Comparison of ENCODE assay signal across 21 cellular contexts in the genomic region with DNA sequence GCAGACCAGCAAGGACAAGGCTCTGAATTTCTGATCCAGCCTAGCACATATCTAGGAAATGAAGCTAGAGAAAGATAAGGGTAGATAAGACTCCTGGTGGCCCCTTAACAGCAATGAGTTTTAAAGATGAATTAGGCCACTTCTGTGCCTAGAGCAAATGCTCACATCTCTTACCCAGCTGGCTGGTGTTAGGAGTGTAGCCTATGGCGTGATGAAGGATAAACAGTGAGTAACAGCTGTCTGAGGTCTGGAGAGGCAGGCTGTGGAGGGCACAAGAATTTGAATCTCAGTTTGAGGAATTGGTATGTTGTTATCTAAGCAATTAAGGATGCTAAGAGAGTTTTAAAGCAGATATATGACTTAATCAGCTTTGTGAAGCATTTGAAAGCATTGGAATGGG.
A peak's percentile ranks its signal among the peaks of the same experiment; 100 is the strongest.
DNase-seq lines count a peak whose midpoint lies in the region; ATAC-seq, FAIRE-seq and TF ChIP-seq lines count a peak whose summit lies in the region.
"Had no signal": no experiment of that assay in that cellular context is flagged by ENCODE, and none has a peak within 500 bp of the region (broad histone marks: within the 10 kb centered on the region; RNA-seq: fewer than 3 reads in every experiment).

No MANE protein-coding gene starts in this region.

- peaks cover 2% of the 10 kb centered on the region for H3K27me3 Mint-ChIP-seq in neural progenitor cell (ENCODE audit: insufficient read depth, low read depth)

- H3F3A ChIP-seq in neural progenitor cell (ENCODE audit: low read depth) (no peaks in the 10 kb centered on the region), MM.1S (ENCODE audit: insufficient read depth, low read length) (no peaks in the 10 kb centered on the region)

- dilution Hi-C loops in keratinocyte (cut with MboI; ENCODE audit: extremely low pct_ligation_motif_present, low sequenced_read_pairs), result no loop called here

- H3K4me1 Mint-ChIP-seq in neural progenitor cell, result peaks cover 2% of the 10 kb centered on the region

- no peak overlapping the region for H2AFZ ChIP-seq in keratinocyte (ENCODE audit: control insufficient read depth, low read length)
- no peak overlapping the region for H2AFZ ChIP-seq in neural progenitor cell (replicated peaks)
- no peak overlapping the region for H2AFZ ChIP-seq in MM.1S (ENCODE audit: low read length)
- H2AFZ ChIP-seq: GM23338 had no signal

- no peak for DNase-seq in AG04450 (ENCODE audit: low read depth, low spot score)
- peak; percentile 84 for DNase-seq in HCEC 1CT
- peak; percentile 67 for DNase-seq in astrocyte of the hippocampus (ENCODE audit: low read depth, low spot score)
- no peak for DNase-seq in keratinocyte (ENCODE audit: low read depth, low spot score)
- no peak for DNase-seq in neural progenitor cell (ENCODE audit: low spot score)
- no peak for DNase-seq in GDM1 (lab: John Stamatoyannopoulos, UW)
- no peak for DNase-seq in MM.1S
- DNase-seq: activated CD8-positive, alpha-beta T cell treated with anti-CD3 and anti-CD28 coated beads, Interleukin-2, amount 10 ng/mL, durations not matched to agents 7 days and 5 days; activated effector memory CD4-positive, alpha-beta T cell treated with Interleukin-2 at 50 U/mL for 16 hours; MV-4-11; SK-N-SH; stimulated activated CD4-positive, alpha-beta T cell treated with anti-CD3 and anti-CD28 coated beads, Interleukin-2, amount 100 ng/mL, for 48 hours; thyroid gland had no signal

- no peaks in the 10 kb centered on the region for H3K79me2 ChIP-seq in keratinocyte (ENCODE audit: control insufficient read depth, insufficient read depth, low read length)
- H3K79me2 ChIP-seq in neural progenitor cell (ENCODE audit: low read depth), result no peaks in the 10 kb centered on the region
- H3K79me2 ChIP-seq in MM.1S (ENCODE audit: low read length), result no peaks in the 10 kb centered on the region

- H3K27me3 ChIP-seq in AG04450 (ENCODE audit: control insufficient read depth, insufficient read depth, low read length), result no peaks in the 10 kb centered on the region
- H3K27me3 ChIP-seq in keratinocyte (ENCODE audit: control insufficient read depth, extremely low read depth, insufficient read depth, low read length), result no peaks in the 10 kb centered on the region
- H3K27me3 ChIP-seq in neural progenitor cell, result no peaks in the 10 kb centered on the region
- H3K27me3 ChIP-seq in MM.1S (replicated peaks; ENCODE audit: insufficient read depth, low read length), result no peaks in the 10 kb centered on the region
- H3K27me3 ChIP-seq: ascending aorta, neutrophil, thyroid gland had no signal

- H3K4me2 ChIP-seq in keratinocyte (ENCODE audit: control insufficient read depth, extremely low read depth, insufficient read depth, low read depth, low read length) (no peak overlapping the region), neural progenitor cell (no peak overlapping the region), MM.1S (ENCODE audit: low read depth, low read length) (no peak overlapping the region)
- H3K4me2 ChIP-seq: GM23338, SK-N-SH had no signal

- H3K36me3 ChIP-seq in keratinocyte (ENCODE audit: control insufficient read depth in 2 of 2, extremely low read depth in 1 of 2, insufficient read depth in 2 of 2, low read length in 2 of 2) (no peaks in the 10 kb centered on the region), neural progenitor cell (no peaks in the 10 kb centered on the region), MM.1S (replicated peaks; ENCODE audit: insufficient read depth, low read length) (no peaks in the 10 kb centered on the region)
- H3K36me3 ChIP-seq: ascending aorta, neutrophil, thyroid gland had no signal

- H3K4me3 ChIP-seq in AG04450 (ENCODE audit: low read depth, low read length), result no peak overlapping the region
- H3K4me3 ChIP-seq in keratinocyte (ENCODE audit: control insufficient read depth in 2 of 3, extremely low read depth in 1 of 3, insufficient read depth in 2 of 3, low read depth in 1 of 3, low read length in 3 of 3), result no peak overlapping the region
- no peak overlapping the region for H3K4me3 ChIP-seq in neural progenitor cell
- H3K4me3 ChIP-seq in MM.1S (ENCODE audit: low read length), result no peak overlapping the region
- H3K4me3 ChIP-seq: ascending aorta, GM23338, lung, thyroid gland had no signal

- CTCF ChIA-PET in AG04450 (lab: Charles Lee), result interaction anchor here (0.6 to 1.4 kb wide), 2 partner anchors 162 to 167 kb away, joined by 3 to 5 read pairs; a partner anchor contains a TSS

- H3K4me3 Mint-ChIP-seq in neural progenitor cell, result no peak overlapping the region
- H3K4me3 Mint-ChIP-seq: activated CD8-positive, alpha-beta T cell treated with anti-CD3 and anti-CD28 coated beads, Interleukin-2, amount 10 ng/mL, durations not matched to agents 7 days and 5 days; GM23338 had no signal

- peaks cover 13% of the 10 kb centered on the region for H3K9me3 Mint-ChIP-seq in neural progenitor cell

- TF ChIP-seq CTCF in AG04450 (IDR thresholded peaks at IDR 0.05; ENCODE audit: low read depth, low read length) (no peak), keratinocyte (optimal IDR thresholded peaks at IDR 0.05 in 1 of 3, IDR thresholded peaks at IDR 0.05 in 1 of 3, conservative IDR thresholded peaks at IDR 0.05 in 1 of 3; ENCODE audit: extremely low read depth in 1 of 3, insufficient read depth in 2 of 3, low read length in 3 of 3) (no peak), neural progenitor cell (IDR thresholded peaks at IDR 0.05) (no peak), MM.1S (IDR thresholded peaks at IDR 0.05; ENCODE audit: low read length) (no peak)

- no peak for ATAC-seq in HG03521 (IDR thresholded peaks at IDR 0.05; ENCODE audit: unreplicated experiment)
- ATAC-seq: activated CD8-positive, alpha-beta T cell treated with anti-CD3 and anti-CD28 coated beads, Interleukin-2, amount 10 ng/mL, durations not matched to agents 7 days and 5 days; GM23338; HepG2; sciatic nerve had no signal

- H3K36me3 Mint-ChIP-seq in neural progenitor cell, result peaks cover 16% of the 10 kb centered on the region

- H3K27ac ChIP-seq in AG04450 (ENCODE audit: low read depth, low read length), result peak overlapping the region; percentile 12
- H3K27ac ChIP-seq in keratinocyte (ENCODE audit: control insufficient read depth, insufficient read depth, low read length), result no peak overlapping the region
- H3K27ac ChIP-seq in neural progenitor cell, result no peak overlapping the region
- H3K27ac ChIP-seq in MM.1S (ENCODE audit: low read length), result no peak overlapping the region
- H3K27ac ChIP-seq: ascending aorta, neutrophil, thyroid gland had no signal

- H3K9me1 ChIP-seq in keratinocyte (ENCODE audit: control insufficient read depth, extremely low read depth, insufficient read depth, low read length), result no peaks in the 10 kb centered on the region

- POLR2A ChIA-PET in AG04450 (lab: Yijun Ruan, JAX), result interaction anchor here (0.9 to 1.0 kb wide), 2 partner anchors 15 to 88 kb away, joined by 3 read pairs; no protein-coding TSS in a partner anchor

- H3K27ac Mint-ChIP-seq in neural progenitor cell, result no peak overlapping the region
- H3K27ac Mint-ChIP-seq: activated CD8-positive, alpha-beta T cell treated with anti-CD3 and anti-CD28 coated beads, Interleukin-2, amount 10 ng/mL, durations not matched to agents 7 days and 5 days; GM23338 had no signal

- H3K9me3 ChIP-seq in AG04450 (ENCODE audit: control insufficient read depth, insufficient read depth, low read length), result peaks cover 2% of the 10 kb centered on the region; the same call in 1 of the 2 replicates
- no peaks in the 10 kb centered on the region for H3K9me3 ChIP-seq in keratinocyte (ENCODE audit: control insufficient read depth, low read depth, low read length)
- H3K9me3 ChIP-seq in neural progenitor cell (ENCODE audit: low read depth), result no peaks in the 10 kb centered on the region
- H3K9me3 ChIP-seq in MM.1S (replicated peaks; ENCODE audit: insufficient read depth, low read length), result no peaks in the 10 kb centered on the region
- H3K9me3 ChIP-seq: ascending aorta, neutrophil, SK-N-SH, thyroid gland had no signal

- H4K20me1 ChIP-seq in keratinocyte (ENCODE audit: control insufficient read depth, extremely low read depth, insufficient read depth, low read length) (no peaks in the 10 kb centered on the region), neural progenitor cell (ENCODE audit: low read depth) (no peaks in the 10 kb centered on the region), MM.1S (ENCODE audit: insufficient read depth, low read length) (no peaks in the 10 kb centered on the region)

- no peaks in the 10 kb centered on the region for H3K9me2 ChIP-seq in MM.1S (replicated peaks; ENCODE audit: insufficient read depth, low read length)
- H3K9me2 ChIP-seq: SK-N-SH had no signal

- peak; percentile 51 for FAIRE-seq in keratinocyte (lab: Jason Lieb, UNC)
- FAIRE-seq: HepG2, TTC549 had no signal

- H3K4me1 ChIP-seq in keratinocyte (ENCODE audit: control insufficient read depth, extremely low read depth, insufficient read depth, low read length) (peaks cover 3% of the 10 kb centered on the region), neural progenitor cell (no peaks in the 10 kb centered on the region), MM.1S (ENCODE audit: low read length) (no peaks in the 10 kb centered on the region)
- H3K4me1 ChIP-seq: ascending aorta had no signal

- H3K9ac ChIP-seq in keratinocyte (ENCODE audit: control insufficient read depth, extremely low read depth, insufficient read depth, low read length) (no peak overlapping the region), neural progenitor cell (no peak overlapping the region), MM.1S (ENCODE audit: low read length) (no peak overlapping the region)
- H3K9ac ChIP-seq: SK-N-SH had no signal

Comparison
In these comparisons a context has a peak if more than half of its experiments do, and no peak if none do; other contexts are left out.
1. DNase-seq: peak in HCEC 1CT (single experiment) and astrocyte of the hippocampus (single experiment); none in AG04450 (single experiment), keratinocyte (single experiment), neural progenitor cell (single experiment), GDM1 (single experiment) and MM.1S (single experiment).